8 cellular contexts compared by ENCODE assay signal in the genomic region with DNA sequence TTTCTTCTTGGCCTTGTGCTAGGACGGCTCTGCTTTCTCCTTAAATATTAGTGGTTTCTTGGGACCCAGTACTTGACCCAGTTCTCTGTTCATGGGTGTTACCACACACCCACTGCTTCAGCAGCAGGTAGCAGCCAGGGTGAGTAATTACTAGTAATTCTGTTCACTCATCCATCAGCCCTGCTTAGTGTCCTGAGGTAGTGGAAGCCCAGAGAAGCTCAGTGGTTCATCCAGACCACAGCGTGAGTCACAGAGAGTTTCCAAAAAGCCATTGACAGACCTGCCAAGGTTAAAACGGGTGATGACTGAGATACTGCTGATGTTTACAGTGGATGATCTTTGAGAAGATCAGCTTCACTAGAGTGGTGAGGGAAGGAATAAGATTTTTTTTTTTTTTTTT. TPM values are rescaled to one million over a fixed set of nuclear protein-coding genes. Genes with fewer than 3 reads are reported as not detected.
A peak's percentile ranks its signal among the peaks of the same experiment; 100 is the strongest.
DNase-seq lines count a peak whose midpoint lies in the region; ATAC-seq and TF ChIP-seq lines count a peak whose summit lies in the region.

No MANE protein-coding gene starts in this region.

- H3K9me3 ChIP-seq in esophagus squamous epithelium (no peaks in the 10 kb centered on the region), OCI-LY7 (ENCODE audit: low read length) (no peaks in the 10 kb centered on the region)

- no peaks in the 10 kb centered on the region for H4K20me1 ChIP-seq in OCI-LY7 (ENCODE audit: insufficient read depth, low read length)

- intact Hi-C loops in esophagus squamous epithelium (cut with DNase I) = no loop called here
- intact Hi-C loops in OCI-LY7 (cut with micrococcal nuclease; ENCODE audit: unreplicated experiment) = loop anchor here (5.0 kb wide), 1 partner anchor 113 kb away; a partner anchor contains a TSS

- H3K9me2 ChIP-seq in OCI-LY7 (ENCODE audit: insufficient read depth, low read length) = no peaks in the 10 kb centered on the region

- POLR2A ChIA-PET in activated CD4-positive, alpha-beta memory T cell treated with anti-CD3 and anti-CD28 coated beads, Interleukin-2, amount 10 ng/mL, durations not matched to agents 7 days and 5 days (lab: Charles Lee) = interaction anchor here (0.6 to 3.2 kb wide), 10 partner anchors 13 to 141 kb away, joined by 3 to 22 read pairs (median 4); a partner anchor contains a TSS
- POLR2A ChIA-PET in OCI-LY7 (lab: Charles Lee) = interaction anchor here (0.7 to 1.1 kb wide), 5 partner anchors 14 to 557 kb away, joined by 3 to 5 read pairs (median 3); no protein-coding TSS in a partner anchor

- no peak overlapping the region for H3K4me3 ChIP-seq in esophagus squamous epithelium
- H3K4me3 ChIP-seq in OCI-LY7 (ENCODE audit: low read depth, low read length, poor library complexity, severe bottlenecking) = no peak overlapping the region

- H3K36me3 ChIP-seq in esophagus squamous epithelium (peaks cover under 1 to 51% (median under 1%) of the 10 kb centered on the region in 3 donors), OCI-LY7 (ENCODE audit: insufficient read depth, low read length) (peaks cover 41% of the 10 kb centered on the region)

- peak; percentile 78 for DNase-seq in activated CD4-positive, alpha-beta memory T cell treated with anti-CD3 and anti-CD28 coated beads, Interleukin-2, amount 10 ng/mL, durations not matched to agents 7 days and 5 days
- DNase-seq in nephron progenitor cell (no peak), GDM1 (lab: John Stamatoyannopoulos, UW) (no peak), hepatic stellate cell (ENCODE audit: low spot score) (no peak), esophagus squamous epithelium (lab: John Stamatoyannopoulos, UW) (no peak), OCI-LY7 (ENCODE audit: low spot score) (no peak)

- peaks cover 0 to 5% (median 0%) of the 10 kb centered on the region in 3 donors for H3K4me1 ChIP-seq in esophagus squamous epithelium
- H3K4me1 ChIP-seq in OCI-LY7 (ENCODE audit: insufficient read depth, low read length, poor library complexity, severe bottlenecking) = no peaks in the 10 kb centered on the region

- no peak for TF ChIP-seq CTCF in nephron progenitor cell (IDR thresholded peaks at IDR 0.05)
- TF ChIP-seq CTCF in esophagus squamous epithelium (IDR thresholded peaks at IDR 0.05) = no peak
- TF ChIP-seq CTCF in OCI-LY7 (conservative IDR thresholded peaks at IDR 0.05; ENCODE audit: low read length) = no peak

- no peak overlapping the region for H2AFZ ChIP-seq in OCI-LY7 (ENCODE audit: low read length)

- CTCF ChIA-PET in activated CD4-positive, alpha-beta memory T cell treated with anti-CD3 and anti-CD28 coated beads, Interleukin-2, amount 10 ng/mL, durations not matched to agents 7 days and 5 days (lab: Charles Lee) = interaction anchor here (0.6 to 3.6 kb wide), 12 partner anchors 9 to 123 kb away, joined by 3 to 52 read pairs (median 8); a partner anchor contains a TSS
- CTCF ChIA-PET in OCI-LY7 (lab: Charles Lee; ENCODE audit: unreplicated experiment) = no interaction called here

- no TSS peak for BruUV-seq in OCI-LY7 (replicated peaks; lab: Mats Ljungman, UMichigan)

- ATAC-seq in GM18909 (IDR thresholded peaks at IDR 0.05; ENCODE audit: poor library complexity, unreplicated experiment) = peak; percentile 85
- peak; percentile 62 for ATAC-seq in HG03108 (IDR thresholded peaks at IDR 0.05; ENCODE audit: unreplicated experiment)

- H3K27ac Mint-ChIP-seq in activated CD4-positive, alpha-beta memory T cell treated with anti-CD3 and anti-CD28 coated beads, Interleukin-2, amount 10 ng/mL, durations not matched to agents 7 days and 5 days = peak overlapping the region; percentile 52
- H3K27ac Mint-ChIP-seq in nephron progenitor cell = peak overlapping the region; percentile 8

- no peaks in the 10 kb centered on the region for H3K27me3 ChIP-seq in esophagus squamous epithelium

- H3K27me3 Mint-ChIP-seq in activated CD4-positive, alpha-beta memory T cell treated with anti-CD3 and anti-CD28 coated beads, Interleukin-2, amount 10 ng/mL, durations not matched to agents 7 days and 5 days = no peaks in the 10 kb centered on the region
- H3K27me3 Mint-ChIP-seq in nephron progenitor cell (ENCODE audit: low read depth, poor library complexity) = no peaks in the 10 kb centered on the region

- H3K4me2 ChIP-seq in OCI-LY7 (ENCODE audit: low read length) = no peak overlapping the region

- no peaks in the 10 kb centered on the region for H3K9me3 Mint-ChIP-seq in activated CD4-positive, alpha-beta memory T cell treated with anti-CD3 and anti-CD28 coated beads, Interleukin-2, amount 10 ng/mL, durations not matched to agents 7 days and 5 days
- no peaks in the 10 kb centered on the region for H3K9me3 Mint-ChIP-seq in nephron progenitor cell

- TF ChIP-seq POLR2A in esophagus squamous epithelium (IDR thresholded peaks at IDR 0.05) = no peak

- peaks cover 42% of the 10 kb centered on the region for H3K4me1 Mint-ChIP-seq in activated CD4-positive, alpha-beta memory T cell treated with anti-CD3 and anti-CD28 coated beads, Interleukin-2, amount 10 ng/mL, durations not matched to agents 7 days and 5 days
- no peaks in the 10 kb centered on the region for H3K4me1 Mint-ChIP-seq in nephron progenitor cell

- no peak overlapping the region for H3K4me3 Mint-ChIP-seq in activated CD4-positive, alpha-beta memory T cell treated with anti-CD3 and anti-CD28 coated beads, Interleukin-2, amount 10 ng/mL, durations not matched to agents 7 days and 5 days
- H3K4me3 Mint-ChIP-seq in nephron progenitor cell = no peak overlapping the region

- no peaks in the 10 kb centered on the region for H3K79me2 ChIP-seq in OCI-LY7 (ENCODE audit: insufficient read depth, low read depth, low read length)

- H3K27ac ChIP-seq in esophagus squamous epithelium = no peak overlapping the region
- no peak overlapping the region for H3K27ac ChIP-seq in OCI-LY7 (ENCODE audit: low read depth, low read length, poor library complexity, severe bottlenecking)

- 42 to 43% methylated on average over 3 of the region's 3 CpGs for WGBS in esophagus squamous epithelium, 2 donors

- H3K36me3 Mint-ChIP-seq in activated CD4-positive, alpha-beta memory T cell treated with anti-CD3 and anti-CD28 coated beads, Interleukin-2, amount 10 ng/mL, durations not matched to agents 7 days and 5 days (ENCODE audit: low read depth) = peaks cover 33% of the 10 kb centered on the region
- H3K36me3 Mint-ChIP-seq in nephron progenitor cell (ENCODE audit: low read depth) = peaks cover 16% of the 10 kb centered on the region

RNA-seq across cellular contexts. Expression of a gene that starts 51.7 kb away (rescaled TPM):
- total RNA-seq in activated CD4-positive, alpha-beta memory T cell treated with anti-CD3 and anti-CD28 coated beads, Interleukin-2, amount 10 ng/mL, durations not matched to agents 7 days and 5 days = 10 to 100 TPM; 11.0 to 11.7 TPM
- 10 to 100 TPM; 15.4 to 22.5 (median 20.7) TPM for total RNA-seq in esophagus squamous epithelium
- 10.4 and 11.8 TPM in 2 replicates for total RNA-seq in OCI-LY7 (2014; rRNA removed; shearing (Covaris generic))
- total RNA-seq in OCI-LY7 (2022) = 10.6 and 12.1 TPM in 2 replicates
